Comparison of ENCODE assay signal across 8 cellular contexts in the genomic region with DNA sequence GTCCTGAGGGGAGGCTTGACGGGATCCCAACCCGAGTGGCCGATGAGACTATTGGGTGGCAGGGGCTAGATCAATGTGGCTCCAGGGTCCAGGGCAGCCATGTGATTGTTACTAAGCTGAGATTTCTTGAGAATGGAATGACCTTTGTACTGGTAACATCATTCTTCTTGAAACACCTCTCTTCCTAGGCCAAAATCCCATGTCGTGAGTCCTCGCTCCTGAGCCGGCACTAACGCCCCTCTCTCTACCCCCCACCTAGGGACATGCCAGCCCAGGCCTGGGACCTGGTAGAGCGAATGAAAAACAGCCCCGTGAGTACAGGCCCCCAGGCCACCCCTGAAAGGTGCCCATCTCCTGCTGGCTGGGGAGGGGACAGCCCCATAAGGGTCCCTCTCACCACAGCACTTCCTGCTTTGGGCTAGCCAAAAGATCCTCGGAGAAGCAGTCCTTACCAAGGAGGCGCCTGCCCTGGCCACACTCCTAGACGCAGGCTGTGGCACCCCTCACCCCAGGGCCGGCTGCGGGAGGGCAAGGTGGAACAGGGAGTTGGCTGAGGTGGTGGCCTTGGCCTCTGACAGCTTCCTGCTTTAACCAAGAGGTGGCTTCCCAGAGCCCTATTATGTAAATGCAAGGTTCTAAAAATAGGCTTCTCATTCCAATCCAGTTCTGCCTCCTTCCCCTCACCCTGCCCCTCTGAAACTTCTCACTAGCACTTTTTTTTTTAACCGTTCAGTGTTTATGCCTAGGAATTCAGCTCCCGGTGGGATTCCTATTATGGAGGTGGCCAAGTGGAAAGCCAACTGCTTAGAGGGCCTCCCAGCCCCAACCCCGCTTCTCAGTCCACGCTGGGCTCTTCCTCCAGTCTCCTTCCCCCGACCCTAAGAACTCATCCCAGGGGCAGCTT.
DNase-seq lines count a peak whose midpoint lies in the region; ATAC-seq and TF ChIP-seq lines count a peak whose summit lies in the region.

No MANE protein-coding gene starts in this region.

- peaks cover 23% of the 10 kb centered on the region for H3F3A ChIP-seq in neural progenitor cell (ENCODE audit: low read depth)

- peak in 1 of 3 experiments; percentile 15 for TF ChIP-seq CTCF in esophagus muscularis mucosa (IDR thresholded peaks at IDR 0.05)
- TF ChIP-seq CTCF in neural progenitor cell (IDR thresholded peaks at IDR 0.05) = no peak
- peak in 1 of 6 experiments; percentile 25 for TF ChIP-seq CTCF in thyroid gland (IDR thresholded peaks at IDR 0.05)

- no peak overlapping the region for H2AFZ ChIP-seq in neural progenitor cell (replicated peaks)

- H3K4me2 ChIP-seq in neural progenitor cell = peak overlapping the region; percentile 50

- peaks cover 16% of the 10 kb centered on the region; the same call in 1 of the 2 replicates for H3K4me1 ChIP-seq in HUES48 (ENCODE audit: control insufficient read depth, insufficient read depth, low read length)
- H3K4me1 ChIP-seq in esophagus muscularis mucosa = peaks cover 80 to 100% (median 98%) of the 10 kb centered on the region in 4 donors
- H3K4me1 ChIP-seq in neural progenitor cell = peaks cover 26% of the 10 kb centered on the region
- peaks cover 15 to 26% of the 10 kb centered on the region in 2 donors for H3K4me1 ChIP-seq in thyroid gland

- H3K36me3 ChIP-seq in HUES48 (ENCODE audit: control insufficient read depth, insufficient read depth, low read length) (no peaks in the 10 kb centered on the region), esophagus muscularis mucosa (no peaks in the 10 kb centered on the region), neural progenitor cell (no peaks in the 10 kb centered on the region), thyroid gland (no peaks in the 10 kb centered on the region)

- peak; percentile 13 for DNase-seq in GF-D8 (lab: John Stamatoyannopoulos, UW)
- peak; percentile 70 for DNase-seq in activated CD8-positive, alpha-beta T cell treated with anti-CD3 and anti-CD28 coated beads, Interleukin-2, amount 10 ng/mL, durations not matched to agents 7 days and 5 days
- DNase-seq in esophagus muscularis mucosa (ENCODE audit: extremely low spot score) = no peak
- peak; percentile 38 for DNase-seq in neural progenitor cell (ENCODE audit: low spot score)
- peak; percentile 78 to 87 for DNase-seq in thyroid gland
- no peak for DNase-seq in cerebellum (ENCODE audit: low spot score)

- H3K27ac ChIP-seq in HUES48 (ENCODE audit: low read depth, low read length) = peak overlapping the region; percentile 65
- H3K27ac ChIP-seq in esophagus muscularis mucosa (replicated peaks in 1 of 4) = peak overlapping the region; percentile 92 to 98 (median 96)
- peak overlapping the region; percentile 61 for H3K27ac ChIP-seq in neural progenitor cell
- peak overlapping the region; percentile 63 to 92 (median 72) for H3K27ac ChIP-seq in thyroid gland

- no peaks in the 10 kb centered on the region for H3K79me2 ChIP-seq in neural progenitor cell (ENCODE audit: low read depth)

- H3K9ac ChIP-seq in HUES48 (ENCODE audit: low read depth, low read length) (no peak overlapping the region), neural progenitor cell (no peak overlapping the region)

- WGBS in esophagus muscularis mucosa = 28% methylated on average over 19 of the region's 19 CpGs
- 50 to 56% methylated on average over 17 to 19 of the region's 19 CpGs for WGBS in thyroid gland, 2 donors

- POLR2A ChIA-PET in activated CD8-positive, alpha-beta T cell treated with anti-CD3 and anti-CD28 coated beads, Interleukin-2, amount 10 ng/mL, durations not matched to agents 7 days and 5 days (lab: Charles Lee) = interaction anchor here (0.8 to 2.7 kb wide), 5 partner anchors 11 to 128 kb away, joined by 3 to 9 read pairs (median 7); partner anchors contain the start of gene PPP1CB

- peaks cover 3% of the 10 kb centered on the region for H3K36me3 Mint-ChIP-seq in activated CD8-positive, alpha-beta T cell treated with anti-CD3 and anti-CD28 coated beads, Interleukin-2, amount 10 ng/mL, durations not matched to agents 7 days and 5 days (ENCODE audit: low read depth)
- H3K36me3 Mint-ChIP-seq in neural progenitor cell = no peaks in the 10 kb centered on the region

- peak; percentile 82 for TF ChIP-seq EP300 in esophagus muscularis mucosa (IDR thresholded peaks at IDR 0.05)

- peaks cover 82% of the 10 kb centered on the region for H3K4me1 Mint-ChIP-seq in activated CD8-positive, alpha-beta T cell treated with anti-CD3 and anti-CD28 coated beads, Interleukin-2, amount 10 ng/mL, durations not matched to agents 7 days and 5 days (ENCODE audit: low read depth)
- H3K4me1 Mint-ChIP-seq in neural progenitor cell = peaks cover 48% of the 10 kb centered on the region

- no peaks in the 10 kb centered on the region for H4K20me1 ChIP-seq in neural progenitor cell (ENCODE audit: low read depth)

- no peaks in the 10 kb centered on the region for H3K27me3 ChIP-seq in HUES48 (ENCODE audit: control insufficient read depth, insufficient read depth, low read length)
- no peaks in the 10 kb centered on the region for H3K27me3 ChIP-seq in esophagus muscularis mucosa
- no peaks in the 10 kb centered on the region for H3K27me3 ChIP-seq in neural progenitor cell
- no peaks in the 10 kb centered on the region for H3K27me3 ChIP-seq in thyroid gland

- H3K27me3 Mint-ChIP-seq in activated CD8-positive, alpha-beta T cell treated with anti-CD3 and anti-CD28 coated beads, Interleukin-2, amount 10 ng/mL, durations not matched to agents 7 days and 5 days (ENCODE audit: low read depth) = no peaks in the 10 kb centered on the region
- H3K27me3 Mint-ChIP-seq in neural progenitor cell (ENCODE audit: insufficient read depth, low read depth) = peaks cover 24% of the 10 kb centered on the region

- CTCF ChIA-PET in activated CD8-positive, alpha-beta T cell treated with anti-CD3 and anti-CD28 coated beads, Interleukin-2, amount 10 ng/mL, durations not matched to agents 7 days and 5 days (lab: Charles Lee) = interaction anchor here (0.7 to 6.9 kb wide), 7 partner anchors 10 to 123 kb away, joined by 3 to 75 read pairs (median 4); no protein-coding TSS in a partner anchor

- H3K4me3 Mint-ChIP-seq in activated CD8-positive, alpha-beta T cell treated with anti-CD3 and anti-CD28 coated beads, Interleukin-2, amount 10 ng/mL, durations not matched to agents 7 days and 5 days = peak overlapping the region; percentile 40
- H3K4me3 Mint-ChIP-seq in neural progenitor cell = peak overlapping the region; percentile 68

- H3K9me3 ChIP-seq in HUES48 (ENCODE audit: control insufficient read depth, insufficient read depth, low read length) (no peaks in the 10 kb centered on the region), esophagus muscularis mucosa (no peaks in the 10 kb centered on the region), neural progenitor cell (ENCODE audit: low read depth) (no peaks in the 10 kb centered on the region), thyroid gland (no peaks in the 10 kb centered on the region)

- H3K4me3 ChIP-seq in HUES48 (ENCODE audit: low read depth, low read length) (no peak overlapping the region), esophagus muscularis mucosa (peak overlapping the region; percentile 12 to 54 (median 31)), neural progenitor cell (no peak overlapping the region), thyroid gland (replicated peaks in 1 of 3) (no peak overlapping the region)

- intact Hi-C loops in esophagus muscularis mucosa (cut with DNase I) (loop anchor here (5.0 kb wide), 1 partner anchor 37 kb away; no protein-coding TSS in a partner anchor), thyroid gland (cut with DNase I) (no loop called here)

- H3K27ac Mint-ChIP-seq in activated CD8-positive, alpha-beta T cell treated with anti-CD3 and anti-CD28 coated beads, Interleukin-2, amount 10 ng/mL, durations not matched to agents 7 days and 5 days = peak overlapping the region; percentile 84
- H3K27ac Mint-ChIP-seq in neural progenitor cell = peak overlapping the region; percentile 29

- peaks cover 3% of the 10 kb centered on the region for H3K9me3 Mint-ChIP-seq in activated CD8-positive, alpha-beta T cell treated with anti-CD3 and anti-CD28 coated beads, Interleukin-2, amount 10 ng/mL, durations not matched to agents 7 days and 5 days (ENCODE audit: insufficient read depth)
- H3K9me3 Mint-ChIP-seq in neural progenitor cell = no peaks in the 10 kb centered on the region

- ATAC-seq in activated CD8-positive, alpha-beta T cell treated with anti-CD3 and anti-CD28 coated beads, Interleukin-2, amount 10 ng/mL, durations not matched to agents 7 days and 5 days = peak; percentile 52
- no peak for ATAC-seq in GM19452 (IDR thresholded peaks at IDR 0.05; ENCODE audit: unreplicated experiment)

- no peak for TF ChIP-seq POLR2A in esophagus muscularis mucosa (IDR thresholded peaks at IDR 0.05; ENCODE audit: low read depth)
- no peak for TF ChIP-seq POLR2A in thyroid gland (IDR thresholded peaks at IDR 0.05)

Comparison
In these comparisons a context has a peak if more than half of its experiments do, and no peak if none do; other contexts are left out.
1. DNase-seq: peak in GF-D8 (single experiment), activated CD8-positive, alpha-beta T cell treated with anti-CD3 and anti-CD28 coated beads, Interleukin-2, amount 10 ng/mL, durations not matched to agents 7 days and 5 days (single experiment), neural progenitor cell (single experiment) and thyroid gland (2 of 2); none in esophagus muscularis mucosa (single experiment) and cerebellum (single experiment).
2. H3K4me3 ChIP-seq: peak in esophagus muscularis mucosa (4 of 4); none in HUES48 (single experiment), neural progenitor cell (single experiment) and thyroid gland (0 of 3).
3. Peak in every context shown above with its lines, with median percentiles within 50 percentile points of each other: H3K27ac ChIP-seq.